ENCODE assay signal across 9 cellular contexts in genomic region chr12:45732936-45733335, GRCh38. TPM values are rescaled to one million over a fixed set of nuclear protein-coding genes. Genes with fewer than 3 reads are reported as not detected.
DNase-seq lines count a peak whose midpoint lies in the region; ATAC-seq and TF ChIP-seq lines count a peak whose summit lies in the region.
"Had no signal": no experiment of that assay in that cellular context is flagged by ENCODE, and none has a peak within 500 bp of the region (broad histone marks: within the 10 kb centered on the region; RNA-seq: fewer than 3 reads in every experiment).

No MANE protein-coding gene starts in this region.

- ATAC-seq in left cardiac atrium (no peak), HG03432 (IDR thresholded peaks at IDR 0.05; ENCODE audit: unreplicated experiment) (no peak), GM19463 (IDR thresholded peaks at IDR 0.05; ENCODE audit: unreplicated experiment) (no peak)

- peak overlapping the region; percentile 89 for H3K4me3 ChIP-seq in left ventricle myocardium inferior
- no peak overlapping the region for H3K4me3 ChIP-seq in mucosa of stomach (ENCODE audit: low read length)
- H3K4me3 ChIP-seq in vagina, result no peak overlapping the region

- H3K36me3 ChIP-seq in left ventricle myocardium inferior (peaks cover 4% of the 10 kb centered on the region), mucosa of stomach (ENCODE audit: control insufficient read depth, insufficient read depth, low read length) (no peaks in the 10 kb centered on the region), vagina (peaks cover 0 to 5% of the 10 kb centered on the region in 2 donors)

- no peak for TF ChIP-seq POLR2A in vagina (IDR thresholded peaks at IDR 0.05)

- no peaks in the 10 kb centered on the region for H3K27me3 ChIP-seq in left ventricle myocardium inferior (ENCODE audit: low read depth)
- no peaks in the 10 kb centered on the region for H3K27me3 ChIP-seq in mucosa of stomach (ENCODE audit: control insufficient read depth, insufficient read depth, low read length)
- H3K27me3 ChIP-seq in vagina, result no peaks in the 10 kb centered on the region

- H3K9ac ChIP-seq in mucosa of stomach (ENCODE audit: low read length), result peak overlapping the region; percentile 7

- TF ChIP-seq CTCF in left ventricle myocardium inferior (IDR thresholded peaks at IDR 0.05; ENCODE audit: borderline replicate concordance) (no peak), vagina (IDR thresholded peaks at IDR 0.05) (no peak)

- H3K27ac ChIP-seq in left ventricle myocardium inferior (replicated peaks) (peak overlapping the region; percentile 99), vagina (peak overlapping the region; percentile 100)

- intact Hi-C loops in left ventricle myocardium inferior (cut with micrococcal nuclease), result no loop called here
- intact Hi-C loops in left cardiac atrium (cut with DNase I), result no loop called here
- intact Hi-C loops in vagina (cut with DNase I), result no loop called here

- H3K4me1 ChIP-seq in left ventricle myocardium inferior (peaks cover 56% of the 10 kb centered on the region), mucosa of stomach (ENCODE audit: control insufficient read depth, insufficient read depth, low read length) (peaks cover 4% of the 10 kb centered on the region), vagina (peaks cover 46% of the 10 kb centered on the region)

- H3K9me3 ChIP-seq in left ventricle myocardium inferior (replicated peaks) (peaks cover 12% of the 10 kb centered on the region), mucosa of stomach (ENCODE audit: control insufficient read depth, low read length) (no peaks in the 10 kb centered on the region), vagina (no peaks in the 10 kb centered on the region)

- DNase-seq in left ventricle myocardium inferior (no peak), left cardiac atrium (no peak), astrocyte of the hippocampus (ENCODE audit: low read depth, low spot score) (peak; percentile 25), vagina (ENCODE audit: extremely low spot score in 2 of 2) (no peak), NOMO-1 treated with dmso at 0.1 percent for 144 hours (lab: John Stamatoyannopoulos, UW; ENCODE audit: unreplicated experiment) (no peak)
- DNase-seq: posterior cingulate gyrus had no signal

RNA-seq across cellular contexts. Expression of gene ARID2, which starts 3.4 kb away (rescaled TPM):
- total RNA-seq in left ventricle myocardium inferior (15.7 TPM), left cardiac atrium (10 to 100 TPM; 18.3 to 18.7 TPM), vagina (39.0 TPM)
